In the genomic region with DNA sequence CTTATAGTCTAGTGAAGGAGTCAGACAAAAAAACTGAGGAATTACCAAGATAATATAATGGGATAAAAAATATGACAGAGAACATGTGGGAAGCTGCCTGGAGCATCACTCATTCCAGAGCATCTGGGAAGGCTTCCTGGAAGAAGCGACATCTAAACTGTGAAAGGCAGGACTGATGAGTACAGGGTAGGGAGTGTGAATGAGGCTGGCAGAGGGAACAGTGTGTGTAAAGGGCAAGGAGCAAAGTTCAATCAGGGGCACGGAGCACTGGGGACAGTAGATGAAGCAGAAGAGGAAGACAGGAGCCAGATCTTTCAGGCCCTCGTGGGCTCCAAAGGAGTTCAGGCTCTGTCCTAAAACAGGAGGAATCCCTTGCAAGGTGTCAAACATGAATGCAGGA, we compare ENCODE assay signal across 26 cellular contexts. TPM values are rescaled to one million over a fixed set of nuclear protein-coding genes. Genes with fewer than 3 reads are reported as not detected.
A peak's percentile ranks its signal among the peaks of the same experiment; 100 is the strongest.
DNase-seq lines count a peak whose midpoint lies in the region; ATAC-seq, FAIRE-seq and TF ChIP-seq lines count a peak whose summit lies in the region.
"Had no signal": no experiment of that assay in that cellular context is flagged by ENCODE, and none has a peak within 500 bp of the region (broad histone marks: within the 10 kb centered on the region; RNA-seq: fewer than 3 reads in every experiment).

No MANE protein-coding gene starts in this region.

- TF ChIP-seq RAD21 in IMR-90 (IDR thresholded peaks at IDR 0.05; ENCODE audit: low read length) (no peak), K562 (CRISPR knock-in tag; conservative IDR thresholded peaks at IDR 0.05 in 1 of 2, IDR thresholded peaks at IDR 0.05 in 1 of 2) (no peak)

- H4K8ac ChIP-seq in IMR-90 (ENCODE audit: low read depth in 2 of 2, low read length in 2 of 2) = no peak overlapping the region; a peak in 1 of 4 replicates

- peak overlapping the region; percentile 17; the same call in 1 of the 2 replicates for H3K18ac ChIP-seq in IMR-90 (ENCODE audit: low read depth, low read length)

- DNase-seq in IMR-90 = no peak
- no peak for DNase-seq in K562 (ENCODE audit: extremely low read depth in 1 of 4, low spot score in 3 of 4)
- peak; percentile 31 for DNase-seq in small intestine
- DNase-seq in activated CD4-positive, alpha-beta T cell treated with anti-CD3 and anti-CD28 coated beads for 4 hours = no peak
- DNase-seq: activated CD4-positive, CD25-positive, alpha-beta regulatory T cell; activated gamma-delta T cell treated with Interleukin-2 at 50 U/mL for 16 hours; activated naive CD8-positive, alpha-beta T cell treated with anti-CD3 and anti-CD28 coated beads, Interleukin-2, amount 10 ng/mL, durations not matched to agents 7 days and 5 days; activated T-cell treated with anti-CD3 and anti-CD28 coated beads, Interleukin-2, amount 50 U/mL, for 48 hours; BE2C; caudate nucleus; CD8-positive, alpha-beta memory T cell; heart right ventricle; Karpas-422; NCI-H1436 treated with DMSO at 0.1 percent for 48 hours; NCI-H2081 treated with DMSO at 0.1 percent for 48 hours; substantia nigra had no signal

- intact Hi-C loops in IMR-90 (cut with micrococcal nuclease) = no loop called here
- intact Hi-C loops in K562 (cut with micrococcal nuclease) = no loop called here

- no peak for ATAC-seq in IMR-90 (ENCODE audit: low read depth)
- ATAC-seq in K562 = no peak
- no peak for ATAC-seq in gastroesophageal sphincter
- no peak for ATAC-seq in GM21381 (IDR thresholded peaks at IDR 0.05; ENCODE audit: unreplicated experiment)
- no peak for ATAC-seq in GM21390 (IDR thresholded peaks at IDR 0.05; ENCODE audit: unreplicated experiment)
- ATAC-seq: heart right ventricle; stimulated activated memory B cell treated with anti-CD40 and anti-IgM and Interleukin-4, amounts not matched to agents 10 μg/mL and 1 μg/mL and 100 μg/mL, for 72 hours had no signal

- H2BK15ac ChIP-seq in IMR-90 (ENCODE audit: low read depth, low read length) = peak overlapping the region; percentile 30; the same call in 1 of the 3 replicates

- H3K9me3 ChIP-seq in IMR-90 (ENCODE audit: control insufficient read depth, insufficient read depth, low read length) = no peaks in the 10 kb centered on the region
- H3K9me3 ChIP-seq in K562 (replicated peaks; ENCODE audit: control insufficient read depth, insufficient read depth, low read depth, low read length) = no peaks in the 10 kb centered on the region
- no peaks in the 10 kb centered on the region for H3K9me3 ChIP-seq in gastroesophageal sphincter
- H3K9me3 ChIP-seq in small intestine (ENCODE audit: control insufficient read depth, low read depth) = no peaks in the 10 kb centered on the region
- H3K9me3 ChIP-seq: BE2C, heart right ventricle, SJSA1 had no signal

- POLR2A ChIA-PET in IMR-90 (lab: Charles Lee; ENCODE audit: unreplicated experiment) (no interaction called here), K562 (lab: Yijun Ruan, JAX) (no interaction called here)

- TF ChIP-seq POLR2A in IMR-90 (IDR thresholded peaks at IDR 0.05; ENCODE audit: low read depth, low read length) (no peak), K562 (conservative IDR thresholded peaks at IDR 0.05) (no peak), gastroesophageal sphincter (IDR thresholded peaks at IDR 0.05) (no peak)

- no peak overlapping the region for H3K56ac ChIP-seq in IMR-90 (ENCODE audit: extremely low read depth, insufficient read depth, low read length)

- peak overlapping the region; percentile 49; the same call in 1 of the 2 replicates for H2AK5ac ChIP-seq in IMR-90 (ENCODE audit: low read depth, low read length)

- peaks cover 10% of the 10 kb centered on the region for H3K27me3 ChIP-seq in IMR-90 (ENCODE audit: control insufficient read depth, insufficient read depth, low read length)
- peaks cover 0 to 27% of the 10 kb centered on the region in 2 experiments; a peak in 1 of 5 replicates for H3K27me3 ChIP-seq in K562 (ENCODE audit: control insufficient read depth in 2 of 2, insufficient read depth in 2 of 2, low read length in 2 of 2)
- H3K27me3 ChIP-seq in gastroesophageal sphincter = no peaks in the 10 kb centered on the region
- H3K27me3 ChIP-seq in small intestine (ENCODE audit: control insufficient read depth in 2 of 2, insufficient read depth in 2 of 2, low read length in 2 of 2) = no peaks in the 10 kb centered on the region
- H3K27me3 ChIP-seq: BE2C, foreskin keratinocyte, heart right ventricle, SJSA1 had no signal

- H3K23ac ChIP-seq in IMR-90 (ENCODE audit: low read depth, low read length) = no peak overlapping the region

- no peak for TF ChIP-seq EP300 in K562 (IDR thresholded peaks at IDR 0.05; ENCODE audit: low read length)
- TF ChIP-seq EP300 in gastroesophageal sphincter (IDR thresholded peaks at IDR 0.05) = no peak

- peaks cover 39% of the 10 kb centered on the region for H3K4me1 ChIP-seq in IMR-90 (ENCODE audit: control insufficient read depth, insufficient read depth, low read length)
- H3K4me1 ChIP-seq in K562 (replicated peaks in 1 of 2; ENCODE audit: control insufficient read depth in 2 of 2, insufficient read depth in 2 of 2, low read length in 2 of 2) = no peaks in the 10 kb centered on the region; a peak in 2 of 5 replicates
- peaks cover 0 to 52% (median 33%) of the 10 kb centered on the region in 3 donors for H3K4me1 ChIP-seq in gastroesophageal sphincter
- peaks cover 0 to 4% of the 10 kb centered on the region in 2 donors for H3K4me1 ChIP-seq in small intestine (ENCODE audit: control insufficient read depth in 2 of 2, insufficient read depth in 1 of 2, low read depth in 1 of 2, low read length in 1 of 2)
- H3K4me1 ChIP-seq: BE2C had no signal

- H2AFZ ChIP-seq in IMR-90 (replicated peaks; ENCODE audit: low read length, poor library complexity) = no peak overlapping the region
- H2AFZ ChIP-seq in K562 (ENCODE audit: low read depth, low read length) = no peak overlapping the region

- H3K4ac ChIP-seq in IMR-90 (ENCODE audit: low read depth, low read length) = peak overlapping the region; percentile 28; the same call in 1 of the 2 replicates

- CTCF ChIA-PET in IMR-90 (lab: Yijun Ruan, JAX) (no interaction called here), K562 (lab: Yijun Ruan, JAX; ENCODE audit: low intra/inter-chr PET ratio) (no interaction called here)

- WGBS in IMR-90 (ENCODE audit: extremely low coverage in 2 of 2, insufficient read length in 1 of 2), 2 experiments = 53% methylated on average over 3 of the region's 3 CpGs; no CpG with 5 or more reads in 1 of the 2 experiments
- 0% methylated on average over 3 of the region's 3 CpGs for WGBS in K562 (ENCODE audit: insufficient coverage, low coverage, missing lambda C conversion rate)
- 64 to 78% methylated on average over 3 of the region's 3 CpGs for WGBS in gastroesophageal sphincter (ENCODE audit: low coverage in 1 of 2), 2 donors
- WGBS in small intestine, 3 donors = 34 to 60% (median 52%) methylated on average over 3 of the region's 3 CpGs

- H3K14ac ChIP-seq in IMR-90 (replicated peaks; ENCODE audit: low read depth, low read length) = 0 out of 2 replicates have a peak overlapping the region, but pooled peaks have one; percentile 30

- H4K20me1 ChIP-seq in IMR-90 (ENCODE audit: insufficient read depth, low read length) (peaks cover 3% of the 10 kb centered on the region; the same call in 1 of the 2 replicates), K562 (replicated peaks; ENCODE audit: control insufficient read depth, insufficient read depth, low read length) (peaks cover 10% of the 10 kb centered on the region; the same call in 1 of the 2 replicates)

- H3K4me2 ChIP-seq in IMR-90 (ENCODE audit: low read depth, low read length) (no peak overlapping the region), K562 (ENCODE audit: insufficient read depth, low read length) (no peak overlapping the region)

- peak overlapping the region; percentile 17; the same call in 1 of the 2 replicates for H4K5ac ChIP-seq in IMR-90 (ENCODE audit: low read depth, low read length)

- no peak overlapping the region for H2BK5ac ChIP-seq in IMR-90 (ENCODE audit: low read depth, low read length, poor library complexity, severe bottlenecking)

- FAIRE-seq in K562 (lab: Jason Lieb, UNC) (no peak), small intestine (lab: Jason Lieb, UNC) (no peak)
- FAIRE-seq: astrocyte, GM19239, H54 had no signal

- no peak overlapping the region for H2AK9ac ChIP-seq in IMR-90 (replicated peaks; ENCODE audit: low read depth, low read length, poor library complexity)

- peak overlapping the region; percentile 43; the same call in 1 of the 2 replicates for H4K91ac ChIP-seq in IMR-90 (ENCODE audit: insufficient read depth, low read depth, low read length)

- dilution Hi-C loops in IMR-90 (cut with HindIII; ENCODE audit: low sequenced_read_pairs, unreplicated experiment) = no loop called here

- H3K4me3 ChIP-seq in IMR-90 (ENCODE audit: insufficient read depth, low read depth, low read length) (no peak overlapping the region), K562 (no peak overlapping the region), gastroesophageal sphincter (no peak overlapping the region), small intestine (ENCODE audit: low read depth in 1 of 2, low read length in 2 of 2) (no peak overlapping the region)
- H3K4me3 ChIP-seq: heart right ventricle, lung, SJSA1 had no signal

- no peaks in the 10 kb centered on the region for H3K36me3 ChIP-seq in IMR-90 (ENCODE audit: control insufficient read depth, insufficient read depth, low read length)
- H3K36me3 ChIP-seq in K562 (ENCODE audit: control insufficient read depth, insufficient read depth, low read length) = no peaks in the 10 kb centered on the region
- H3K36me3 ChIP-seq in gastroesophageal sphincter = no peaks in the 10 kb centered on the region
- H3K36me3 ChIP-seq in small intestine (ENCODE audit: control insufficient read depth in 2 of 2, insufficient read depth in 2 of 2, low read length in 2 of 2) = no peaks in the 10 kb centered on the region
- H3K36me3 ChIP-seq: BE2C, heart right ventricle, SJSA1 had no signal

- in situ Hi-C loops in IMR-90 (cut with MboI; ENCODE audit: low sequenced_read_pairs) = no loop called here
- in situ Hi-C loops in K562 (cut with MboI) = no loop called here

- BruUV-seq in IMR-90 (replicated peaks; lab: Mats Ljungman, UMichigan) = no TSS peak
- no TSS peak for BruUV-seq in K562 (replicated peaks; lab: Mats Ljungman, UMichigan)

- H2BK20ac ChIP-seq in IMR-90 (ENCODE audit: low read depth, low read length) = no peak overlapping the region; the same call in 1 of the 2 replicates

- H3K79me1 ChIP-seq in IMR-90 (ENCODE audit: low read depth in 1 of 2, low read length in 2 of 2) = no peaks in the 10 kb centered on the region

- H3K9me1 ChIP-seq in IMR-90 (ENCODE audit: insufficient read depth, low read length) (peaks cover 10% of the 10 kb centered on the region), K562 (ENCODE audit: control insufficient read depth, insufficient read depth, low read length) (no peaks in the 10 kb centered on the region)

- TF ChIP-seq CTCF in IMR-90 (conservative IDR thresholded peaks at IDR 0.05; ENCODE audit: low read depth, low read length) (no peak), K562 (IDR thresholded peaks at IDR 0.05 in 2 of 3, conservative IDR thresholded peaks at IDR 0.05 in 1 of 3; ENCODE audit: insufficient read depth in 2 of 3, low read depth in 1 of 3, low read length in 3 of 3) (no peak), gastroesophageal sphincter (IDR thresholded peaks at IDR 0.05) (no peak)

- no peaks in the 10 kb centered on the region for H3K79me2 ChIP-seq in K562 (ENCODE audit: control insufficient read depth, insufficient read depth, low read length)

- H3K27ac ChIP-seq in IMR-90 (ENCODE audit: insufficient read depth, low read length) (no peak overlapping the region), K562 (ENCODE audit: extremely low read depth, low read depth, low read length) (no peak overlapping the region), gastroesophageal sphincter (peak overlapping the region in 3 of 4 donors; percentile 75 to 80 (median 77)), small intestine (ENCODE audit: low read depth in 1 of 2, low read length in 1 of 2) (no peak overlapping the region)
- H3K27ac ChIP-seq: foreskin keratinocyte, SJSA1 had no signal

- H3K9ac ChIP-seq in IMR-90 (ENCODE audit: low read depth, low read length) (no peak overlapping the region), K562 (ENCODE audit: insufficient read depth in 1 of 2, low read depth in 2 of 2, low read length in 2 of 2) (no peak overlapping the region)

- H2BK120ac ChIP-seq in IMR-90 (ENCODE audit: low read depth, low read length) = peak overlapping the region; percentile 26; the same call in 1 of the 2 replicates

RNA-seq across cellular contexts. Expression of a gene that starts 55.8 kb away (rescaled TPM):
- total RNA-seq in IMR-90 (2012; rRNA removed) (1.7 and 2.2 TPM in 2 replicates), K562 (2014; rRNA removed) (0.14 and 0.41 TPM in 2 replicates), K562 (2014; rRNA removed; fragmentation: Illumina TruSeq; extraction: Trizol) (0.13 and 0.22 TPM in 2 replicates), K562 (2015; rRNA removed; fragmentation: Illumina TruSeq; extraction: Trizol) (0.36 and 0.53 TPM in 2 replicates), K562 (2021) (0.78 and 1.1 TPM in 2 replicates), gastroesophageal sphincter (10 to 100 TPM; 26.4 to 57.2 (median 29.6) TPM)
- polyA plus RNA-seq in IMR-90 (2012; rRNA removed) (2.2 and 2.7 TPM in 2 replicates), K562 (2011; rRNA removed) (0.29 and 0.50 TPM in 2 replicates), K562 (2014; fragmentation: Illumina TruSeq; extraction: Trizol) (0.57 and 0.74 TPM in 2 replicates), K562 (2014; fragmentation: Nextera tagmentation; extraction: Ambion mirVana) (under 1 TPM; 0.01 to 0.03 TPM), K562 (2014; rRNA removed) (0.23 and 0.38 TPM in 2 replicates), small intestine (1 to 10 TPM in 2 of 3 donors, under 1 TPM in 1; 0.45 to 4.8 (median 1.6) TPM)
- polyA plus RNA-seq in IMR-90 (2012; cell fraction: cytosol; rRNA removed) = 1.4 and 2.7 TPM in 2 replicates
- polyA plus RNA-seq in IMR-90 (2012; cell fraction: nucleus; rRNA removed; ENCODE audit: low replicate concordance) = 4.6 and 5.9 TPM in 2 replicates
- 0.37 and 0.69 TPM in 2 replicates for total RNA-seq in K562 (2011; cell fraction: chromatin; rRNA removed; ENCODE audit: low replicate concordance)
- 0.39 and 0.67 TPM in 2 replicates for total RNA-seq in K562 (2011; cell fraction: nucleolus; rRNA removed)
- 0.88 and 1.1 TPM in 2 replicates for total RNA-seq in K562 (2011; cell fraction: nucleoplasm; rRNA removed)
- polyA plus RNA-seq in K562 (2011; cell fraction: cytosol; rRNA removed) = 0.32 and 0.70 TPM in 2 replicates
- 0.93 and 1.3 TPM in 2 replicates for polyA plus RNA-seq in K562 (2011; cell fraction: nucleus; rRNA removed)
- polyA plus RNA-seq in K562 (2012) = 0.55 and 0.82 TPM in 2 replicates
- polyA minus RNA-seq in K562 (2011; rRNA and poly(A)+ RNA removed) = 0.39 and 0.81 TPM in 2 replicates
- polyA minus RNA-seq in K562 (2011; cell fraction: cytosol; rRNA and poly(A)+ RNA removed) = 0.48 and 1.5 TPM in 2 replicates
- 0.40 and 1.00 TPM in 2 replicates for polyA minus RNA-seq in K562 (2011; cell fraction: nucleus; rRNA and poly(A)+ RNA removed)

Comparison
In these comparisons a context has a peak if more than half of its experiments do, and no peak if none do; other contexts are left out.
1. H3K27ac ChIP-seq: peak in gastroesophageal sphincter (3 of 4); none in IMR-90 (single experiment), K562 (single experiment) and small intestine (0 of 2).